Comparison of ENCODE assay signal across 15 cellular contexts in genomic region chr4:11426003-11426402, GRCh38. TPM values are rescaled to one million over a fixed set of nuclear protein-coding genes. Genes with fewer than 3 reads are reported as not detected.
"Had no signal": no experiment of that assay in that cellular context is flagged by ENCODE, and none has a peak within 500 bp of the region (broad histone marks: within the 10 kb centered on the region; RNA-seq: fewer than 3 reads in every experiment).

No MANE protein-coding gene starts in this region.

- H3K9me3 ChIP-seq: tibial artery, vagina had no signal

- H3K27ac Mint-ChIP-seq: activated T-helper 1 cell treated with anti-CD3 and anti-CD28 coated beads, Interleukin-12 subunit alpha, Interleukin-12 subunit beta, Interleukin-2, Interleukin-4 antibody, amounts not matched to agents 30 ng/mL and 10 ng/mL and 1 ng/mL, durations not matched to agents 14 hours and 24 hours and 36 hours; mesothelial cell of epicardium had no signal

- DNase-seq: activated CD4-positive, alpha-beta T cell treated with anti-CD3 and anti-CD28 coated beads, Interleukin-2, amount 50 U/mL, for 1 hour; activated CD8-positive, alpha-beta memory T cell treated with anti-CD3 and anti-CD28 coated beads for 24 hours; activated naive CD4-positive, alpha-beta T cell; aorta; kidney glomerular epithelial cell; stimulated activated CD4-positive, alpha-beta T cell treated with anti-CD3 and anti-CD28 coated beads, Interleukin-12 subunit alpha, Interleukin-12 subunit beta, amount 100 ng/mL, for 4 hours; stimulated activated CD4-positive, alpha-beta T cell treated with anti-CD3 and anti-CD28 coated beads, Interleukin-2, amount 100 ng/mL, for 24 hours; tibial artery had no signal

- H3K36me3 Mint-ChIP-seq: mesothelial cell of epicardium had no signal

- H3K9me3 Mint-ChIP-seq: activated T-helper 1 cell treated with anti-CD3 and anti-CD28 coated beads, Interleukin-12 subunit alpha, Interleukin-12 subunit beta, Interleukin-2, Interleukin-4 antibody, amounts not matched to agents 30 ng/mL and 10 ng/mL and 1 ng/mL, durations not matched to agents 14 hours and 24 hours and 36 hours; mesothelial cell of epicardium had no signal

- ATAC-seq: activated CD4-positive, CD25-positive, alpha-beta regulatory T cell treated with anti-CD3 and anti-CD28 coated beads, Interleukin-2, amount 50 U/mL, for 24 hours; esophagus mucosa had no signal

- H3K36me3 ChIP-seq: cardiac muscle cell, tibial artery, vagina had no signal

- H3K4me3 Mint-ChIP-seq: activated T-helper 1 cell treated with anti-CD3 and anti-CD28 coated beads, Interleukin-12 subunit alpha, Interleukin-12 subunit beta, Interleukin-2, Interleukin-4 antibody, amounts not matched to agents 30 ng/mL and 10 ng/mL and 1 ng/mL, durations not matched to agents 14 hours and 24 hours and 36 hours had no signal

- H3K4me3 ChIP-seq: cardiac muscle cell, tibial artery had no signal

- H3K27ac ChIP-seq: cardiac muscle cell, tibial artery, vagina had no signal

- H3K27me3 ChIP-seq: tibial artery, vagina had no signal

RNA-seq across cellular contexts. Expression of gene HS3ST1, which starts 2.7 kb away (rescaled TPM):
- total RNA-seq: fibroblast of villous mesenchyme had no signal
